Comparison of ENCODE assay signal across 16 cellular contexts in the genomic region with DNA sequence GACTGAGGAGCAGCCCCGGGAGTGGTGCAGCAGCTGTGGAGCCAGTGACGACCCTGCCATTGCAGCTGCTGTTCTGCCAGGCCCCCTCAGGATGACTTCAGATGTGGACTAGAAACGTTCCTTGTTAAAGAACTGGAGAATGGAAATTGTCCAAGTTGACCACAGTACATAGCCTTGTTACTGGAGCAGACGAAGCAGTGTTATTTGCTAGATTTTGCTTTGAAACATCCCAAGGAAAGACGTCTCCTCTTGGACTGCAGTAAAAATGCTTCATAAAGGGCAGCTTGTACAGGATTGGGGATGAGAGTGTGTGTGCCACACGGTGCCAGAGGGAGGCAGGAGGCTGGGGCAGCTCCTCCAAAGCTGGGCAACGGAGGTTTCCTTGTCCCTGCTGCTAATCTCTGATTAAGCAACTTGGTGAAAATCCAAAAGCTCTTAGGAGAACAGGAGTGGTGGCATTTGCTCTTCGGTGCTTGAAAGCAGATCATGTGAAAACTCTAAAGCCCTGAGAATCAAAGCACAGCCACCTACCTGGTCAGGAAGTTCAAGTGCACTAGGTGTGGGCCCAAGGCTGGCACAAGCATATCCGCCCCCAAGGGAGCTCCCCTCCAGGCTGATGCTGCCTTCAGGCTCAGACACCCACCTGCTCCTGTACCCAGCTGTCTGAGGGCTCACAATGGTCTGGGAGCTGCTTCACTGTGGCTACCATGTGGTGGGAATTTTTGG. TPM values are rescaled to one million over a fixed set of nuclear protein-coding genes. Genes with fewer than 3 reads are reported as not detected.
A peak's percentile ranks its signal among the peaks of the same experiment; 100 is the strongest.
DNase-seq lines count a peak whose midpoint lies in the region; ATAC-seq and TF ChIP-seq lines count a peak whose summit lies in the region.
"Had no signal": no experiment of that assay in that cellular context is flagged by ENCODE, and none has a peak within 500 bp of the region (broad histone marks: within the 10 kb centered on the region; RNA-seq: fewer than 3 reads in every experiment).

No MANE protein-coding gene starts in this region.

- H3K9me3 Mint-ChIP-seq in T-cell: peaks cover 0 to 4% (median 3%) of the 10 kb centered on the region in 3 donors
- no peaks in the 10 kb centered on the region for H3K9me3 Mint-ChIP-seq in activated CD4-positive, alpha-beta T cell treated with anti-CD3 and anti-CD28 coated beads, Interleukin-2, amount 10 ng/mL, durations not matched to agents 7 days and 5 days

- peak; percentile 73 to 93 (median 86) for ATAC-seq in T-cell (replicated peaks in 1 of 4)
- peak in 3 of 4 donors; percentile 22 to 80 (median 63) for ATAC-seq in heart left ventricle
- no peak for ATAC-seq in left colon
- ATAC-seq in HG03378 (IDR thresholded peaks at IDR 0.05; ENCODE audit: unreplicated experiment): no peak

- H3K4me3 Mint-ChIP-seq in T-cell: peak overlapping the region in 1 of 3 donors; percentile 36
- no peak overlapping the region for H3K4me3 Mint-ChIP-seq in activated CD4-positive, alpha-beta T cell treated with anti-CD3 and anti-CD28 coated beads, Interleukin-2, amount 10 ng/mL, durations not matched to agents 7 days and 5 days
- H3K4me3 Mint-ChIP-seq: activated T-cell treated with anti-CD3 and anti-CD28 coated beads, Interleukin-2, amount 50 U/mL, for 72 hours; stimulated activated naive CD8-positive, alpha-beta T cell treated with anti-CD3 and anti-CD28 coated beads, Interleukin-15, Interleukin-2, amounts not matched to agents 100 ng/mL and 50 ng/mL, for 24 hours had no signal

- peak overlapping the region in 3 of 12 donors; percentile 5 to 12 (median 6) for H3K27ac ChIP-seq in heart left ventricle
- H3K27ac ChIP-seq: cardiac muscle cell had no signal

- intact Hi-C loops in heart left ventricle (cut with DNase I): no loop called here
- intact Hi-C loops in left colon (cut with DNase I, micrococcal nuclease): no loop called here

- no peak for TF ChIP-seq POLR2A in heart left ventricle (IDR thresholded peaks at IDR 0.05)

- CTCF ChIA-PET in T-cell (lab: Charles Lee): no interaction called here
- CTCF ChIA-PET in activated CD4-positive, alpha-beta T cell treated with anti-CD3 and anti-CD28 coated beads, Interleukin-2, amount 10 ng/mL, durations not matched to agents 7 days and 5 days (lab: Charles Lee): interaction anchor here (0.8 to 1.5 kb wide), 4 partner anchors 9 to 29 kb away, joined by 3 read pairs; no protein-coding TSS in a partner anchor

- WGBS in heart left ventricle, 4 donors: 58 to 68% (median 63%) methylated on average over 9 of the region's 9 CpGs

- TF ChIP-seq CTCF in heart left ventricle (IDR thresholded peaks at IDR 0.05): no peak

- peaks cover 0 to 9% (median 0%) of the 10 kb centered on the region in 12 donors for H3K9me3 ChIP-seq in heart left ventricle

- no peaks in the 10 kb centered on the region for H3K27me3 Mint-ChIP-seq in T-cell
- H3K27me3 Mint-ChIP-seq in activated CD4-positive, alpha-beta T cell treated with anti-CD3 and anti-CD28 coated beads, Interleukin-2, amount 10 ng/mL, durations not matched to agents 7 days and 5 days: no peaks in the 10 kb centered on the region
- H3K27me3 Mint-ChIP-seq: stimulated activated naive CD8-positive, alpha-beta T cell treated with anti-CD3 and anti-CD28 coated beads, Interleukin-15, Interleukin-2, amounts not matched to agents 100 ng/mL and 50 ng/mL, for 24 hours had no signal

- peaks cover 17 to 35% (median 22%) of the 10 kb centered on the region in 3 donors for H3K4me1 Mint-ChIP-seq in T-cell
- H3K4me1 Mint-ChIP-seq in activated CD4-positive, alpha-beta T cell treated with anti-CD3 and anti-CD28 coated beads, Interleukin-2, amount 10 ng/mL, durations not matched to agents 7 days and 5 days: peaks cover 2% of the 10 kb centered on the region

- DNase-seq in Daoy (ENCODE audit: low read depth) (peak; percentile 21), T-cell (peak in 13 of 34 experiments; percentile 5 to 39 (median 17)), heart left ventricle (peak in 1 of 5 donors; percentile 39), putamen (ENCODE audit: low spot score) (peak; percentile 67), left colon (no peak)
- no peak for DNase-seq in activated CD4-positive, alpha-beta T cell treated with anti-CD3 and anti-CD28 coated beads, Interleukin-2, amount 10 ng/mL, durations not matched to agents 7 days and 5 days
- no peak for DNase-seq in activated CD8-positive, alpha-beta memory T cell treated with anti-CD3 and anti-CD28 coated beads, Interleukin-2, amount 50 U/mL, for 48 hours
- DNase-seq: activated CD4-positive, CD25-positive, alpha-beta regulatory T cell; activated T-cell treated with anti-CD3 and anti-CD28 coated beads, Interleukin-2, amount 50 U/mL, for 72 hours; NCI-H1105; NCI-H748 treated with DMSO at 0.1 percent for 48 hours; stimulated activated CD4-positive, alpha-beta T cell treated with anti-CD3 and anti-CD28 coated beads, Interleukin-2, amount 100 ng/mL, for 24 hours had no signal

- H3K4me3 ChIP-seq in heart left ventricle: no peak overlapping the region
- H3K4me3 ChIP-seq: cardiac muscle cell had no signal

- peaks cover 16% of the 10 kb centered on the region for H3K36me3 Mint-ChIP-seq in T-cell
- H3K36me3 Mint-ChIP-seq in activated CD4-positive, alpha-beta T cell treated with anti-CD3 and anti-CD28 coated beads, Interleukin-2, amount 10 ng/mL, durations not matched to agents 7 days and 5 days (ENCODE audit: low read depth): no peaks in the 10 kb centered on the region

- POLR2A ChIA-PET in T-cell (lab: Charles Lee): interaction anchor here in 1 of 2 donors (0.5 kb wide), 1 partner anchor 225 kb away, joined by 5 read pairs; no protein-coding TSS in a partner anchor
- POLR2A ChIA-PET in activated CD4-positive, alpha-beta T cell treated with anti-CD3 and anti-CD28 coated beads, Interleukin-2, amount 10 ng/mL, durations not matched to agents 7 days and 5 days (lab: Charles Lee): no interaction called here

- H3K36me3 ChIP-seq in heart left ventricle: no peaks in the 10 kb centered on the region
- H3K36me3 ChIP-seq: cardiac muscle cell had no signal

- peak overlapping the region in 1 of 2 donors; percentile 62 for H3K27ac Mint-ChIP-seq in T-cell
- H3K27ac Mint-ChIP-seq in activated CD4-positive, alpha-beta T cell treated with anti-CD3 and anti-CD28 coated beads, Interleukin-2, amount 10 ng/mL, durations not matched to agents 7 days and 5 days: no peak overlapping the region

- H3K27me3 ChIP-seq in heart left ventricle: peaks cover 0 to 19% (median 5%) of the 10 kb centered on the region in 9 donors
- H3K27me3 ChIP-seq: cardiac muscle cell had no signal

- H3K4me1 ChIP-seq in heart left ventricle: peaks cover 0 to 42% (median 16%) of the 10 kb centered on the region in 12 donors

RNA-seq across cellular contexts. Expression of gene SHISA2, which starts 34.5 kb away (rescaled TPM):
- total RNA-seq in Daoy (2014; rRNA removed; shearing (Covaris generic)): 100 and 138 TPM in 2 replicates
- 1 to 10 TPM in 2 of 5 donors, under 1 TPM in 3; 0.18 to 2.0 (median 0.47) TPM for total RNA-seq in T-cell
- under 1 TPM in 8 of 9 donors, not detected in 1; 0.09 to 0.72 (median 0.12) TPM for total RNA-seq in heart left ventricle
- polyA plus RNA-seq in heart left ventricle: under 1 TPM; 0.08 to 0.11 TPM
- under 1 TPM; 0.32 to 0.35 TPM for total RNA-seq in activated CD4-positive, alpha-beta T cell treated with anti-CD3 and anti-CD28 coated beads, Interleukin-2, amount 10 ng/mL, durations not matched to agents 7 days and 5 days
- total RNA-seq in left colon: under 1 TPM; 0.12 to 0.31 TPM
- total RNA-seq: H4 had no signal

Comparison
In these comparisons a context has a peak if more than half of its experiments do, and no peak if none do; other contexts are left out.
1. DNase-seq: peak in Daoy (single experiment) and putamen (single experiment); none in activated CD4-positive, alpha-beta T cell treated with anti-CD3 and anti-CD28 coated beads, Interleukin-2, amount 10 ng/mL, durations not matched to agents 7 days and 5 days (single experiment), left colon (0 of 2) and activated CD8-positive, alpha-beta memory T cell treated with anti-CD3 and anti-CD28 coated beads, Interleukin-2, amount 50 U/mL, for 48 hours (single experiment).
2. ATAC-seq: peak in T-cell (4 of 4) and heart left ventricle (3 of 4); none in left colon (single experiment) and HG03378 (single experiment).
3. RNA of gene SHISA2, which starts 34.5 kb away (total RNA-seq): 100 to 138 TPM in Daoy; 0.18 to 2.0 TPM in T-cell, 0.32 to 0.35 TPM in activated CD4-positive, alpha-beta T cell treated with anti-CD3 and anti-CD28 coated beads, Interleukin-2, amount 10 ng/mL, durations not matched to agents 7 days and 5 days, 0.12 to 0.31 TPM in left colon and 0.09 to 0.72 TPM in heart left ventricle; every median in the first group is over 10 times any median in the second.